In genomic region chr20:25547999-25548398, GRCh38 we compare ENCODE assay signal across 3 cellular contexts.
A peak's percentile ranks its signal among the peaks of the same experiment; 100 is the strongest.
TF ChIP-seq lines count a peak whose summit lies in the region.

No MANE protein-coding gene starts in this region.

TF ChIP-seq in IMR-90, 13 proteins besides CTCF, POLR2A, EP300 and RAD21:
- no peak for TF ChIP-seq ELK1 (IDR thresholded peaks at IDR 0.05; ENCODE audit: borderline replicate concordance, low read depth, low read length)
- no peak for TF ChIP-seq NFE2L2 (IDR thresholded peaks at IDR 0.05; ENCODE audit: low read depth, low read length)
- no peak for TF ChIP-seq MXI1 (IDR thresholded peaks at IDR 0.05; ENCODE audit: borderline replicate concordance, low read depth, low read length)
- TF ChIP-seq BHLHE40 (IDR thresholded peaks at IDR 0.05; ENCODE audit: low read depth, low read length) = no peak
- TF ChIP-seq MAZ (IDR thresholded peaks at IDR 0.05; ENCODE audit: borderline replicate concordance, low read depth, low read length) = no peak
- TF ChIP-seq RFX5 (IDR thresholded peaks at IDR 0.05; ENCODE audit: low read depth, low read length) = no peak
- no peak for TF ChIP-seq RCOR1 (IDR thresholded peaks at IDR 0.05; ENCODE audit: insufficient replicate concordance, low read length)
- no peak for TF ChIP-seq SMC3 (IDR thresholded peaks at IDR 0.05; ENCODE audit: low read depth, low read length)
- TF ChIP-seq FOS (IDR thresholded peaks at IDR 0.05; ENCODE audit: low read depth, low read length) = no peak
- no peak for TF ChIP-seq CEBPB (IDR thresholded peaks at IDR 0.05; ENCODE audit: low read depth, low read length)
- TF ChIP-seq MAFK (IDR thresholded peaks at IDR 0.05; ENCODE audit: low read depth, low read length) = no peak
- no peak for TF ChIP-seq CHD1 (IDR thresholded peaks at IDR 0.05; ENCODE audit: low read depth, low read length)
- no peak for TF ChIP-seq USF2 (IDR thresholded peaks at IDR 0.05; ENCODE audit: low read depth, low read length)

TF ChIP-seq in H1, 55 proteins besides CTCF, POLR2A, EP300 and RAD21:
- TF ChIP-seq JUND (IDR thresholded peaks at IDR 0.05; ENCODE audit: low read length) (no peak), CBX8 (IDR thresholded peaks at IDR 0.05; ENCODE audit: borderline replicate concordance, low read depth, low read length) (no peak), CHD1 (IDR thresholded peaks at IDR 0.05; ENCODE audit: low read depth, low read length) (no peak), E2F6 (IDR thresholded peaks at IDR 0.05) (no peak), KDM1A (IDR thresholded peaks at IDR 0.05; ENCODE audit: borderline replicate concordance, low read length) (no peak)

TF ChIP-seq in HepG2, 621 proteins besides CTCF, POLR2A, EP300 and RAD21:
- TF ChIP-seq ZNF496 (CRISPR knock-in tag; IDR thresholded peaks at IDR 0.05; ENCODE audit: insufficient replicate concordance) (no peak), ZNF883 (CRISPR knock-in tag; IDR thresholded peaks at IDR 0.05; ENCODE audit: not compliant biosample characterization) (peak; percentile 52), ZNF768 (CRISPR knock-in tag; IDR thresholded peaks at IDR 0.05) (peak; percentile 72; the same call in 1 of the 2 replicates), UBTF (CRISPR knock-in tag; IDR thresholded peaks at IDR 0.05) (0 out of 2 replicates have a peak, but pooled peaks have one; percentile 0), BCL3 (CRISPR knock-in tag; IDR thresholded peaks at IDR 0.05) (no peak), ZSCAN21 (CRISPR knock-in tag; IDR thresholded peaks at IDR 0.05; ENCODE audit: borderline replicate concordance) (peak; percentile 20; the same call in 1 of the 2 replicates), RARG (CRISPR knock-in tag; IDR thresholded peaks at IDR 0.05; ENCODE audit: low read depth) (no peak)
TF ChIP-seq in HepG2: peak in this region for 4.
